25 cellular contexts compared by ENCODE assay signal in genomic region chr18:1840878-1841277, GRCh38.
DNase-seq lines count a peak whose midpoint lies in the region; ATAC-seq and TF ChIP-seq lines count a peak whose summit lies in the region.
"Had no signal": no experiment of that assay in that cellular context is flagged by ENCODE, and none has a peak within 500 bp of the region (broad histone marks: within the 10 kb centered on the region; RNA-seq: fewer than 3 reads in every experiment).

No MANE protein-coding gene starts in this region.

- H3K4me2 ChIP-seq in KMS-11, result peak overlapping the region; percentile 96; the same call in 1 of the 2 replicates
- no peak overlapping the region for H3K4me2 ChIP-seq in neural cell (ENCODE audit: low read length)

- H3F3A ChIP-seq in neural cell (ENCODE audit: insufficient read depth, low read length, poor library complexity, severe bottlenecking), result no peaks in the 10 kb centered on the region

- H3K4me3 ChIP-seq in KMS-11 (IDR thresholded peaks at IDR 0.05; ENCODE audit: insufficient read depth, low read depth, low read length) (no peak overlapping the region), neural cell (ENCODE audit: low read length) (no peak overlapping the region)
- H3K4me3 ChIP-seq: SJSA1 had no signal

- H3K9me2 ChIP-seq in neural cell (ENCODE audit: insufficient read depth, low read length), result no peaks in the 10 kb centered on the region

- H3K9me3 ChIP-seq in neural cell (ENCODE audit: low read length), result no peaks in the 10 kb centered on the region
- H3K9me3 ChIP-seq: SJSA1 had no signal

- TF ChIP-seq EP300 in neural cell (conservative IDR thresholded peaks at IDR 0.05; ENCODE audit: poor library complexity, severe bottlenecking), result peak; percentile 66

- TF ChIP-seq CTCF in KMS-11 (conservative IDR thresholded peaks at IDR 0.05; ENCODE audit: low read depth, low read length), result no peak
- no peak for TF ChIP-seq CTCF in neural cell (IDR thresholded peaks at IDR 0.05; ENCODE audit: poor library complexity, severe bottlenecking)

- H3K36me3 ChIP-seq in KMS-11 (ENCODE audit: insufficient read depth) (no peaks in the 10 kb centered on the region), neural cell (ENCODE audit: insufficient read depth, low read length) (no peaks in the 10 kb centered on the region)
- H3K36me3 ChIP-seq: SJSA1 had no signal

- H3K27me3 ChIP-seq in KMS-11 (ENCODE audit: insufficient read depth, low read depth), result no peaks in the 10 kb centered on the region
- H3K27me3 ChIP-seq in neural cell (ENCODE audit: insufficient read depth, low read depth, low read length), result no peaks in the 10 kb centered on the region
- H3K27me3 ChIP-seq: SJSA1 had no signal

- peak overlapping the region; percentile 72 for H3K27ac ChIP-seq in KMS-11
- H3K27ac ChIP-seq in neural cell (ENCODE audit: low read length), result peak overlapping the region; percentile 2
- H3K27ac ChIP-seq: 22Rv1, C4-2B, SJSA1 had no signal

- TF ChIP-seq RAD21 in neural cell (conservative IDR thresholded peaks at IDR 0.05), result no peak

- H3K79me2 ChIP-seq in KMS-11 (ENCODE audit: insufficient read depth, low read depth), result no peaks in the 10 kb centered on the region
- no peaks in the 10 kb centered on the region for H3K79me2 ChIP-seq in neural cell (replicated peaks; ENCODE audit: insufficient read depth, low read length)

- peaks cover 42% of the 10 kb centered on the region for H3K4me1 ChIP-seq in KMS-11 (ENCODE audit: low read depth, poor library complexity, severe bottlenecking)
- H3K4me1 ChIP-seq: Caco-2, SJSA1 had no signal

- H3K9ac ChIP-seq in KMS-11 (no peak overlapping the region; the same call in 1 of the 2 replicates), neural cell (ENCODE audit: low read length) (no peak overlapping the region)

- H2AFZ ChIP-seq in KMS-11 (ENCODE audit: low read depth), result peak overlapping the region; percentile 30; the same call in 1 of the 2 replicates
- no peak overlapping the region for H2AFZ ChIP-seq in neural cell (ENCODE audit: low read depth, low read length)

- ATAC-seq in HG03045 (IDR thresholded peaks at IDR 0.05; ENCODE audit: unreplicated experiment), result no peak
- ATAC-seq: CD8-positive, alpha-beta T cell; PC-3 had no signal

- peak; percentile 2 for DNase-seq in DMS 273 (lab: John Stamatoyannopoulos, UW; ENCODE audit: unreplicated experiment)
- no peak for DNase-seq in DMS 273 treated with DMSO at 0.1 percent for 48 hours (lab: John Stamatoyannopoulos, UW)
- peak; percentile 5 for DNase-seq in RPMI7951 (ENCODE audit: low read depth)
- DNase-seq in HuH-7 (ENCODE audit: low spot score), result no peak
- no peak for DNase-seq in stimulated activated CD4-positive, alpha-beta T cell treated with anti-CD3 and anti-CD28 coated beads, Interleukin-1b, Interleukin-23, amount 100 ng/mL, for 48 hours
- DNase-seq: Caco-2; CD8-positive, alpha-beta T cell; H7; IMR-90; NCI-H1105 treated with DMSO at 0.1 percent for 48 hours; NCI-H146; NCI-H1930; NCI-H2171; NCI-H226; NCI-H510A; NCI-H774; PC-3; Right ventricle myocardium superior; RPMI8226 had no signal

- no peaks in the 10 kb centered on the region for H4K20me1 ChIP-seq in KMS-11 (ENCODE audit: insufficient read depth)
- no peaks in the 10 kb centered on the region for H4K20me1 ChIP-seq in neural cell (ENCODE audit: insufficient read depth)

TF ChIP-seq in neural cell, 6 proteins besides CTCF, POLR2A, EP300 and RAD21:
- no peak for TF ChIP-seq SMC3 (conservative IDR thresholded peaks at IDR 0.05; ENCODE audit: poor library complexity)
- no peak for TF ChIP-seq EZH2 (IDR thresholded peaks at IDR 0.05; ENCODE audit: borderline replicate concordance, insufficient read depth, low read length, poor library complexity, severe bottlenecking)
- TF ChIP-seq REST (IDR thresholded peaks at IDR 0.05; ENCODE audit: borderline replicate concordance), result no peak
- no peak for TF ChIP-seq MXI1 (conservative IDR thresholded peaks at IDR 0.05; ENCODE audit: poor library complexity, severe bottlenecking)
- TF ChIP-seq POLR2AphosphoS5 (IDR thresholded peaks at IDR 0.05), result no peak
- TF ChIP-seq TAF1 (IDR thresholded peaks at IDR 0.05; ENCODE audit: low read depth), result no peak

Comparison
In these comparisons a context has a peak if more than half of its experiments do, and no peak if none do; other contexts are left out.
1. DNase-seq: peak in DMS 273 (single experiment) and RPMI7951 (single experiment); none in DMS 273 treated with DMSO at 0.1 percent for 48 hours (single experiment), HuH-7 (single experiment) and stimulated activated CD4-positive, alpha-beta T cell treated with anti-CD3 and anti-CD28 coated beads, Interleukin-1b, Interleukin-23, amount 100 ng/mL, for 48 hours (single experiment).